ENCODE assay signal across 8 cellular contexts in the genomic region with DNA sequence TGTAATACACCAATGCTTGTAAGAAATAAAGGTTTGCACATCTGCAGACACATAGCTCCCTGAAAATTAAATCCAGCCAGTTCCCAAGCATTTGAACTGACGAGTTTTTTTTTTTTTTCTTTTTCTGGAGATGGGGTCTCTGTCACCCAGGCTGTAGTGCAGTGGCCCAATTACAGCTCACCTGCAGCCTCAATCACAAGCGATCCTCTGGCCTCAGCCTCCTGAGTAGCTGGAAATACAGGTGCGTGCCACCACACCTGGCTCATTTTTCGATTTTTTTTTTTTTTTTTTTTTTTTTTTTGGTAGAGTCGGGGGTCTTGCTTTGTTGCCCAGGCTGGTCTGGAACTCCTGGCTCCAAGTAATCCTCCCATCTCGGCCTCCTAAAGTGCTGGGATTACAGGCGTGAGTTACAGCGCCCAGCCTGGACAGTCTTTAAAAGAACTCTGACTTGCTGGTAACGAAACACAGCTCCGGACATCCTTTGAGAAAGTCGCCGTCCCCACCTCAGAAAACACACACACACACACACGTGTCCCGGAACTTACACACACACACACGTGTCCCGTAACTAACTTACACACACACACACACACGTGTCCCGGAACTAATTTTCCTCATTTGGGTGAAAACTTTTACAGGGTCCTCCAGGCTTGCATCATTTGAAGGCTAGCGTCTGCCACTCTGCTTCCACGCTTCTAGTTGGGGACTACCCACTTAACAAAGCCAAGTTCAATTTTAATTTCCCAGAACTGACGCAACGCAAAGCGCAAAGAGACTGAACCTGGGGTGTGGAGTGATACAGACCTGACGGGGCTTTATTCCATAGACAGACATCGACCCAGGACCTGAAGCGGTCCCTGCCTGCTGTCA. TPM values are rescaled to one million over a fixed set of nuclear protein-coding genes. Genes with fewer than 3 reads are reported as not detected.
DNase-seq lines count a peak whose midpoint lies in the region; ATAC-seq and TF ChIP-seq lines count a peak whose summit lies in the region.

No MANE protein-coding gene starts in this region.

- H3K27ac ChIP-seq in MM.1S (ENCODE audit: low read length), result peak overlapping the region; percentile 53; the same call in 1 of the 2 replicates
- H3K27ac ChIP-seq in gastroesophageal sphincter, result peak overlapping the region in 3 of 4 donors; percentile 70 to 82 (median 79)
- no peak overlapping the region for H3K27ac ChIP-seq in ovary

- no peaks in the 10 kb centered on the region for H3F3A ChIP-seq in MM.1S (ENCODE audit: insufficient read depth, low read length)

- no peaks in the 10 kb centered on the region for H4K20me1 ChIP-seq in MM.1S (ENCODE audit: insufficient read depth, low read length)

- H3K4me3 ChIP-seq in MM.1S (ENCODE audit: low read length) (peak overlapping the region; percentile 98), gastroesophageal sphincter (peak overlapping the region; percentile 82 to 97), ovary (peak overlapping the region; percentile 90)

- peaks cover 25% of the 10 kb centered on the region for H3K36me3 Mint-ChIP-seq in HFFc6 (ENCODE audit: low read depth)
- H3K36me3 Mint-ChIP-seq in activated T-cell treated with anti-CD3 and anti-CD28 coated beads, Interleukin-2, amount 50 U/mL, for 24 hours (ENCODE audit: low read depth), result peaks cover 58% of the 10 kb centered on the region

- H3K9me3 Mint-ChIP-seq in HFFc6, result no peaks in the 10 kb centered on the region
- peaks cover 2% of the 10 kb centered on the region for H3K9me3 Mint-ChIP-seq in activated T-cell treated with anti-CD3 and anti-CD28 coated beads, Interleukin-2, amount 50 U/mL, for 24 hours

- peak overlapping the region; percentile 100 for H2AFZ ChIP-seq in MM.1S (ENCODE audit: low read length)

- WGBS in gastroesophageal sphincter (ENCODE audit: low coverage in 1 of 2), 2 donors, result 25 to 45% methylated on average over 9 to 13 of the region's 26 CpGs
- 22 to 30% (median 27%) methylated on average over 26 of the region's 26 CpGs for WGBS in ovary, 3 donors

- intact Hi-C loops in ovary (cut with DNase I), result no loop called here

- no peaks in the 10 kb centered on the region for H3K9me2 ChIP-seq in MM.1S (replicated peaks; ENCODE audit: insufficient read depth, low read length)

- TF ChIP-seq POLR2A in gastroesophageal sphincter (IDR thresholded peaks at IDR 0.05) (no peak), ovary (IDR thresholded peaks at IDR 0.05) (no peak)

- no peaks in the 10 kb centered on the region for H3K36me3 ChIP-seq in MM.1S (replicated peaks; ENCODE audit: insufficient read depth, low read length)
- peaks cover 0 to 24% of the 10 kb centered on the region in 2 donors for H3K36me3 ChIP-seq in gastroesophageal sphincter
- H3K36me3 ChIP-seq in ovary, result no peaks in the 10 kb centered on the region

- H3K27me3 ChIP-seq in MM.1S (replicated peaks; ENCODE audit: insufficient read depth, low read length) (no peaks in the 10 kb centered on the region), gastroesophageal sphincter (no peaks in the 10 kb centered on the region), ovary (no peaks in the 10 kb centered on the region)

- H3K27ac Mint-ChIP-seq in HFFc6, result peak overlapping the region; percentile 85
- peak overlapping the region; percentile 97 for H3K27ac Mint-ChIP-seq in activated T-cell treated with anti-CD3 and anti-CD28 coated beads, Interleukin-2, amount 50 U/mL, for 24 hours

- no peak for TF ChIP-seq CTCF in HFFc6 (IDR thresholded peaks at IDR 0.05)
- no peak for TF ChIP-seq CTCF in MM.1S (IDR thresholded peaks at IDR 0.05; ENCODE audit: low read length)
- TF ChIP-seq CTCF in gastroesophageal sphincter (IDR thresholded peaks at IDR 0.05), result no peak
- TF ChIP-seq CTCF in ovary (IDR thresholded peaks at IDR 0.05), result no peak

- ATAC-seq in gastroesophageal sphincter, result no peak

- no peak for TF ChIP-seq EP300 in gastroesophageal sphincter (IDR thresholded peaks at IDR 0.05)
- TF ChIP-seq EP300 in ovary (IDR thresholded peaks at IDR 0.05), result no peak

- 0 out of 2 replicates have a peak, but pooled peaks cover 3% of the 10 kb centered on the region for H3K4me1 ChIP-seq in MM.1S (ENCODE audit: low read length)
- peaks cover 0 to 16% (median 0%) of the 10 kb centered on the region in 3 donors for H3K4me1 ChIP-seq in gastroesophageal sphincter
- H3K4me1 ChIP-seq in ovary (ENCODE audit: insufficient read depth), result peaks cover 5% of the 10 kb centered on the region

- peak overlapping the region; percentile 86 for H3K4me2 ChIP-seq in MM.1S (ENCODE audit: low read depth, low read length)

- peaks cover 10% of the 10 kb centered on the region for H3K4me1 Mint-ChIP-seq in HFFc6 (ENCODE audit: low read depth)
- H3K4me1 Mint-ChIP-seq in activated T-cell treated with anti-CD3 and anti-CD28 coated beads, Interleukin-2, amount 50 U/mL, for 24 hours (ENCODE audit: low read depth), result peaks cover 31% of the 10 kb centered on the region

- DNase-seq in activated T-cell treated with anti-CD3 and anti-CD28 coated beads for 1 hour (ENCODE audit: low read depth), result peak; percentile 1
- no peak for DNase-seq in activated T-cell treated with anti-CD3 and anti-CD28 coated beads, Interleukin-2, amount 50 U/mL, for 1 hour
- peak; percentile 3 for DNase-seq in HFFc6
- peak; percentile 33 for DNase-seq in MM.1S
- DNase-seq in activated T-cell treated with anti-CD3 and anti-CD28 coated beads, Interleukin-2, amount 50 U/mL, for 24 hours, result no peak
- DNase-seq in ovary, result no peak
- no peak for DNase-seq in NCI-H774 (lab: John Stamatoyannopoulos, UW)

- H3K27me3 Mint-ChIP-seq in HFFc6 (ENCODE audit: insufficient read depth), result no peaks in the 10 kb centered on the region; the same call in 1 of the 2 replicates
- H3K27me3 Mint-ChIP-seq in activated T-cell treated with anti-CD3 and anti-CD28 coated beads, Interleukin-2, amount 50 U/mL, for 24 hours, result no peaks in the 10 kb centered on the region

- peaks cover 19% of the 10 kb centered on the region for H3K79me2 ChIP-seq in MM.1S (ENCODE audit: low read length)

- peak overlapping the region; percentile 88 for H3K9ac ChIP-seq in MM.1S (ENCODE audit: low read length)

- peak overlapping the region; percentile 98 for H3K4me3 Mint-ChIP-seq in HFFc6
- peak overlapping the region; percentile 97 for H3K4me3 Mint-ChIP-seq in activated T-cell treated with anti-CD3 and anti-CD28 coated beads, Interleukin-2, amount 50 U/mL, for 24 hours

- H3K9me3 ChIP-seq in MM.1S (replicated peaks; ENCODE audit: insufficient read depth, low read length) (no peaks in the 10 kb centered on the region), gastroesophageal sphincter (no peaks in the 10 kb centered on the region), ovary (no peaks in the 10 kb centered on the region)

RNA-seq across cellular contexts. Expression of a gene that starts 18.6 kb away (rescaled TPM):
- total RNA-seq in HFFc6 (2021; fragmentation: NEBNext Ultra II Directional; extraction: Animal tissue kit (Norgen Biotek cat#: 25700)), result not detected
- total RNA-seq in gastroesophageal sphincter (not detected), ovary (not detected)
- polyA plus RNA-seq in ovary, result not detected

Comparison
In these comparisons a context has a peak if more than half of its experiments do, and no peak if none do; other contexts are left out.
1. DNase-seq: peak in activated T-cell treated with anti-CD3 and anti-CD28 coated beads for 1 hour (single experiment), HFFc6 (single experiment) and MM.1S (single experiment); none in activated T-cell treated with anti-CD3 and anti-CD28 coated beads, Interleukin-2, amount 50 U/mL, for 1 hour (single experiment), activated T-cell treated with anti-CD3 and anti-CD28 coated beads, Interleukin-2, amount 50 U/mL, for 24 hours (single experiment), ovary (0 of 5) and NCI-H774 (single experiment).
2. H3K27ac ChIP-seq: peak in MM.1S (single experiment) and gastroesophageal sphincter (3 of 4); none in ovary (0 of 2).
3. Peak in every context shown above with its lines, with median percentiles within 50 percentile points of each other: H3K4me3 ChIP-seq.